In genomic region chr12:12265571-12266388, GRCh38 we compare ENCODE assay signal across 9 cellular contexts. TPM values are rescaled to one million over a fixed set of nuclear protein-coding genes. Genes with fewer than 3 reads are reported as not detected.
A peak's percentile ranks its signal among the peaks of the same experiment; 100 is the strongest.
DNase-seq lines count a peak whose midpoint lies in the region; ATAC-seq and TF ChIP-seq lines count a peak whose summit lies in the region.
"Had no signal": no experiment of that assay in that cellular context is flagged by ENCODE, and none has a peak within 500 bp of the region (broad histone marks: within the 10 kb centered on the region; RNA-seq: fewer than 3 reads in every experiment).

No MANE protein-coding gene starts in this region.

- TF ChIP-seq CTCF in OCI-LY7 (conservative IDR thresholded peaks at IDR 0.05; ENCODE audit: low read length) (no peak), lower lobe of right lung (IDR thresholded peaks at IDR 0.05) (no peak), tibial artery (IDR thresholded peaks at IDR 0.05) (no peak)

- H3K27ac Mint-ChIP-seq in activated naive CD4-positive, alpha-beta T cell treated with anti-CD3 and anti-CD28 coated beads, Interleukin-2, amount 10 ng/mL, durations not matched to agents 7 days and 5 days = no peak overlapping the region

- peak overlapping the region; percentile 77 for H3K4me2 ChIP-seq in OCI-LY7 (ENCODE audit: low read length)

- no peaks in the 10 kb centered on the region for H3K9me3 Mint-ChIP-seq in activated naive CD4-positive, alpha-beta T cell treated with anti-CD3 and anti-CD28 coated beads, Interleukin-2, amount 10 ng/mL, durations not matched to agents 7 days and 5 days

- peaks cover 5% of the 10 kb centered on the region for H3K27me3 ChIP-seq in lower lobe of right lung (ENCODE audit: low read depth)
- H3K27me3 ChIP-seq in tibial artery = no peaks in the 10 kb centered on the region

- no peaks in the 10 kb centered on the region for H4K20me1 ChIP-seq in OCI-LY7 (ENCODE audit: insufficient read depth, low read length)

- CTCF ChIA-PET in activated naive CD4-positive, alpha-beta T cell treated with anti-CD3 and anti-CD28 coated beads, Interleukin-2, amount 10 ng/mL, durations not matched to agents 7 days and 5 days (lab: Charles Lee) = no interaction called here
- CTCF ChIA-PET in OCI-LY7 (lab: Charles Lee; ENCODE audit: unreplicated experiment) = no interaction called here

- no peak overlapping the region for H3K27ac ChIP-seq in OCI-LY7 (ENCODE audit: low read depth, low read length, poor library complexity, severe bottlenecking)
- H3K27ac ChIP-seq in cingulate gyrus (ENCODE audit: low read depth, low read length) = peak overlapping the region; percentile 93
- peak overlapping the region; percentile 99 for H3K27ac ChIP-seq in lower lobe of right lung
- H3K27ac ChIP-seq in tibial artery = peak overlapping the region; percentile 97 to 99
- H3K27ac ChIP-seq: neutrophil had no signal

- H3K27me3 Mint-ChIP-seq in activated naive CD4-positive, alpha-beta T cell treated with anti-CD3 and anti-CD28 coated beads, Interleukin-2, amount 10 ng/mL, durations not matched to agents 7 days and 5 days = peaks cover 67% of the 10 kb centered on the region

- peaks cover 11% of the 10 kb centered on the region; the same call in 1 of the 2 replicates for H3K79me2 ChIP-seq in OCI-LY7 (ENCODE audit: insufficient read depth, low read depth, low read length)

- intact Hi-C loops in OCI-LY7 (cut with micrococcal nuclease; ENCODE audit: unreplicated experiment) (no loop called here), lower lobe of right lung (cut with DNase I) (no loop called here), tibial artery (cut with DNase I; ENCODE audit: low total_unique reads) (loop anchor here (5.0 to 10.0 kb wide), 2 partner anchors 449 to 1093 kb away; partner anchors contain the start of genes CDKN1B and SMIM10L1)

- no peaks in the 10 kb centered on the region for H3K36me3 Mint-ChIP-seq in activated naive CD4-positive, alpha-beta T cell treated with anti-CD3 and anti-CD28 coated beads, Interleukin-2, amount 10 ng/mL, durations not matched to agents 7 days and 5 days

- H2AFZ ChIP-seq in OCI-LY7 (ENCODE audit: low read length) = peak overlapping the region; percentile 10; the same call in 1 of the 2 replicates

- peaks cover 19% of the 10 kb centered on the region for H3K4me1 Mint-ChIP-seq in activated naive CD4-positive, alpha-beta T cell treated with anti-CD3 and anti-CD28 coated beads, Interleukin-2, amount 10 ng/mL, durations not matched to agents 7 days and 5 days

- H3K36me3 ChIP-seq in OCI-LY7 (ENCODE audit: insufficient read depth, low read length) (no peaks in the 10 kb centered on the region), lower lobe of right lung (no peaks in the 10 kb centered on the region), tibial artery (no peaks in the 10 kb centered on the region)
- H3K36me3 ChIP-seq: neutrophil had no signal

- no peaks in the 10 kb centered on the region for H3K9me3 ChIP-seq in OCI-LY7 (ENCODE audit: low read length)
- no peaks in the 10 kb centered on the region for H3K9me3 ChIP-seq in lower lobe of right lung
- H3K9me3 ChIP-seq in tibial artery = no peaks in the 10 kb centered on the region
- H3K9me3 ChIP-seq: neutrophil had no signal

- no peak for DNase-seq in activated naive CD4-positive, alpha-beta T cell treated with anti-CD3 and anti-CD28 coated beads, Interleukin-2, amount 10 ng/mL, durations not matched to agents 7 days and 5 days
- no peak for DNase-seq in activated naive CD4-positive, alpha-beta T cell treated with Interleukin-2 at 50 U/mL for 16 hours
- DNase-seq in OCI-LY7 (ENCODE audit: low spot score) (peak; percentile 29), lower lobe of right lung (no peak), tibial artery (no peak), NCI-H2196 (lab: John Stamatoyannopoulos, UW; ENCODE audit: unreplicated experiment) (no peak)

- H3K4me1 ChIP-seq in OCI-LY7 (ENCODE audit: insufficient read depth, low read length, poor library complexity, severe bottlenecking) = peaks cover 6% of the 10 kb centered on the region
- H3K4me1 ChIP-seq in lower lobe of right lung = peaks cover 13% of the 10 kb centered on the region
- H3K4me1 ChIP-seq in tibial artery = peaks cover 0 to 20% (median 8%) of the 10 kb centered on the region in 4 donors

- H3K4me3 Mint-ChIP-seq in activated naive CD4-positive, alpha-beta T cell treated with anti-CD3 and anti-CD28 coated beads, Interleukin-2, amount 10 ng/mL, durations not matched to agents 7 days and 5 days = peak overlapping the region; percentile 80

- POLR2A ChIA-PET in OCI-LY7 (lab: Charles Lee) = no interaction called here

- no TSS peak for BruUV-seq in OCI-LY7 (replicated peaks; lab: Mats Ljungman, UMichigan)

- ATAC-seq in lower lobe of right lung = no peak
- no peak for ATAC-seq in GM21423 (IDR thresholded peaks at IDR 0.05; ENCODE audit: unreplicated experiment)

- H3K9me2 ChIP-seq in OCI-LY7 (ENCODE audit: insufficient read depth, low read length) = no peaks in the 10 kb centered on the region

- peak overlapping the region; percentile 76 for H3K4me3 ChIP-seq in OCI-LY7 (ENCODE audit: low read depth, low read length, poor library complexity, severe bottlenecking)
- peak overlapping the region; percentile 72 for H3K4me3 ChIP-seq in lower lobe of right lung
- peak overlapping the region; percentile 64 to 87 for H3K4me3 ChIP-seq in tibial artery

RNA-seq across cellular contexts. Expression of gene LRP6, which starts 1.1 kb away (rescaled TPM):
- 5.1 and 8.1 TPM in 2 replicates for total RNA-seq in OCI-LY7 (2014; rRNA removed; shearing (Covaris generic))
- total RNA-seq in OCI-LY7 (2022) (3.7 and 5.2 TPM in 2 replicates), lower lobe of right lung (47.4 TPM)
